ENCODE assay signal across 18 cellular contexts in the genomic region with DNA sequence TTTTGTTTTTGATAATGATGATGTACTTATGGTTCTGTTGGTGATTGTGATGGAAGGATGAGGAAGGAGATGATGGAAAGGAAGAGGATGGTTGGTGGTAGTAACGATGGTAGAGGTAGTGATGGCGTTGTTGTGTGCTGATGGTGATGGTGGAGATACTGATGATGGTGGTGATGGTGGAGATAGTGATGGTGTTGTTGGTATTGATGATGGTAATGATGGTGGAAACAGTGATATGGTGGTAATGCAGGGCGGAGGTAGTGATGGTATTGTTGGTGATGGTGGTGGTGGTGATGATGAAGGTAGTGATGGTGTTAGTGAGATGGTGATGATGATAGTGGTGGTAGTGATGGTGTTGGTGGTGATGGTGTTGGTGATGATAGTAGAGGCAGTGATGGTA. TPM values are rescaled to one million over a fixed set of nuclear protein-coding genes. Genes with fewer than 3 reads are reported as not detected.
DNase-seq lines count a peak whose midpoint lies in the region; ATAC-seq, FAIRE-seq and TF ChIP-seq lines count a peak whose summit lies in the region.
"Had no signal": no experiment of that assay in that cellular context is flagged by ENCODE, and none has a peak within 500 bp of the region (broad histone marks: within the 10 kb centered on the region; RNA-seq: fewer than 3 reads in every experiment).

No MANE protein-coding gene starts in this region.

- no peak overlapping the region for H3K4me2 ChIP-seq in GM12878 (ENCODE audit: control insufficient read depth, insufficient read depth)
- H3K4me2 ChIP-seq: A549 had no signal

- no peaks in the 10 kb centered on the region for H3K9me3 ChIP-seq in HEK293 (ENCODE audit: control insufficient read depth, insufficient read depth, low read depth, low read length)
- H3K9me3 ChIP-seq in GM12878 (replicated peaks; ENCODE audit: control insufficient read depth, insufficient read depth, low read length), result no peaks in the 10 kb centered on the region; the same call in 2 of the 3 replicates
- no peaks in the 10 kb centered on the region for H3K9me3 ChIP-seq in CD8-positive, alpha-beta memory T cell (ENCODE audit: low read length)
- H3K9me3 ChIP-seq: A549 had no signal

- H4K20me1 ChIP-seq in GM12878 (ENCODE audit: control insufficient read depth, insufficient read depth), result no peaks in the 10 kb centered on the region

- TF ChIP-seq RAD21 in GM12878 (IDR thresholded peaks at IDR 0.05; ENCODE audit: insufficient read depth, low read depth, low read length), result no peak

- no peak overlapping the region for H3K4me3 ChIP-seq in HEK293 (ENCODE audit: low read depth, low read length)
- peak overlapping the region; percentile 27; the same call in 1 of the 2 replicates for H3K4me3 ChIP-seq in GM12878
- H3K4me3 ChIP-seq in CD8-positive, alpha-beta memory T cell (ENCODE audit: low read length), result no peak overlapping the region
- H3K4me3 ChIP-seq: A549 had no signal

- no peak for ATAC-seq in GM12878
- ATAC-seq in memory B cell (ENCODE audit: low read depth), result no peak
- no peak for ATAC-seq in GM18861 (IDR thresholded peaks at IDR 0.05; ENCODE audit: unreplicated experiment)
- ATAC-seq in foreskin keratinocyte, result no peak
- ATAC-seq: A549; CD8-positive, alpha-beta T cell had no signal

- POLR2A ChIA-PET in HEK293 (lab: Yijun Ruan, JAX) (no interaction called here), GM12878 (lab: Charles Lee) (no interaction called here)
- POLR2A ChIA-PET in CD8-positive, alpha-beta memory T cell (lab: Charles Lee), result no interaction called here

- H3K27me3 Mint-ChIP-seq in memory B cell, result no peaks in the 10 kb centered on the region
- H3K27me3 Mint-ChIP-seq in CD8-positive, alpha-beta memory T cell, result peaks cover 9 to 21% of the 10 kb centered on the region in 2 donors

- no peaks in the 10 kb centered on the region for H3K27me3 ChIP-seq in GM12878 (replicated peaks in 1 of 2; ENCODE audit: control insufficient read depth in 2 of 2, insufficient read depth in 2 of 2, low read length in 1 of 2)
- no peaks in the 10 kb centered on the region for H3K27me3 ChIP-seq in CD8-positive, alpha-beta memory T cell (ENCODE audit: insufficient read depth, low read length, poor library complexity, severe bottlenecking)
- H3K27me3 ChIP-seq in foreskin keratinocyte, result no peaks in the 10 kb centered on the region

- peaks cover 30% of the 10 kb centered on the region for H3K4me1 Mint-ChIP-seq in memory B cell
- no peaks in the 10 kb centered on the region for H3K4me1 Mint-ChIP-seq in CD8-positive, alpha-beta memory T cell

- H3K27ac ChIP-seq in HEK293 (ENCODE audit: extremely low read depth, low read depth, low read length) (no peak overlapping the region), GM12878 (ENCODE audit: control insufficient read depth, insufficient read depth) (no peak overlapping the region), foreskin keratinocyte (no peak overlapping the region)
- H3K27ac ChIP-seq in CD8-positive, alpha-beta memory T cell (ENCODE audit: low read depth, low read length), result no peak overlapping the region
- H3K27ac ChIP-seq: A549 had no signal

- H3K36me3 ChIP-seq in HEK293 (ENCODE audit: control insufficient read depth in 2 of 2, insufficient read depth in 1 of 2, low read length in 2 of 2) (no peaks in the 10 kb centered on the region), GM12878 (ENCODE audit: control insufficient read depth in 2 of 2, insufficient read depth in 2 of 2, low read length in 1 of 2) (peaks cover 23 to 30% of the 10 kb centered on the region in 2 experiments)
- no peaks in the 10 kb centered on the region for H3K36me3 ChIP-seq in CD8-positive, alpha-beta memory T cell (ENCODE audit: insufficient read depth, low read length)

- H2AFZ ChIP-seq in GM12878 (ENCODE audit: control insufficient read depth, low read depth, low read length), result no peak overlapping the region

- peaks cover 30% of the 10 kb centered on the region for H3K79me2 ChIP-seq in GM12878 (ENCODE audit: control insufficient read depth, insufficient read depth, low read length)

- peak overlapping the region; percentile 56 for H3K27ac Mint-ChIP-seq in memory B cell
- peak overlapping the region in 1 of 8 donors; percentile 6 for H3K27ac Mint-ChIP-seq in CD8-positive, alpha-beta memory T cell
- H3K27ac Mint-ChIP-seq: CD14-positive monocyte; CD8-positive, alpha-beta T cell had no signal

- peaks cover 6% of the 10 kb centered on the region for H3K9me3 Mint-ChIP-seq in memory B cell
- H3K9me3 Mint-ChIP-seq in CD8-positive, alpha-beta memory T cell, result peaks cover 0 to 5% (median 0%) of the 10 kb centered on the region in 5 donors

- no peak for DNase-seq in GM12878 (ENCODE audit: low read depth, low spot score)
- no peak for DNase-seq in memory B cell (ENCODE audit: low spot score in 2 of 2)
- no peak for DNase-seq in NCI-H1930 (lab: John Stamatoyannopoulos, UW)
- DNase-seq in CD8-positive, alpha-beta memory T cell, result no peak
- DNase-seq in foreskin keratinocyte, result no peak
- DNase-seq: Caco-2; CD8-positive, alpha-beta T cell; H7; KG1 had no signal

- intact Hi-C loops in GM12878 (cut with micrococcal nuclease; ENCODE audit: unreplicated experiment), result no loop called here

- in situ Hi-C loops in GM12878 (cut with MboI), result loop anchor here (25.0 kb wide), 1 partner anchor 1992 kb away; no protein-coding TSS in a partner anchor

- no TSS peak for BruUV-seq in GM12878 (replicated peaks; lab: Mats Ljungman, UMichigan)

- SMC1A ChIA-PET in GM12878 (lab: Charles Lee; ENCODE audit: uncharacterized antibody, unreplicated experiment), result interaction anchor here (0.6 kb wide), 1 partner anchor 189 kb away, joined by 3 read pairs; no protein-coding TSS in a partner anchor

- peak overlapping the region; percentile 2 for H3K4me3 Mint-ChIP-seq in memory B cell
- no peak overlapping the region for H3K4me3 Mint-ChIP-seq in CD8-positive, alpha-beta memory T cell
- H3K4me3 Mint-ChIP-seq: CD14-positive monocyte; CD8-positive, alpha-beta T cell had no signal

- no peak overlapping the region for H3K9ac ChIP-seq in GM12878 (ENCODE audit: control insufficient read depth, insufficient read depth, low read length)

- no peak for TF ChIP-seq EP300 in GM12878 (IDR thresholded peaks at IDR 0.05; ENCODE audit: borderline replicate concordance in 1 of 2, control insufficient read depth in 1 of 2, low read depth in 2 of 2, low read length in 2 of 2)

- CTCF ChIA-PET in HEK293 (lab: Yijun Ruan, JAX), result no interaction called here
- CTCF ChIA-PET in GM12878 (lab: Yijun Ruan, JAX), result no interaction called here
- CTCF ChIA-PET in CD8-positive, alpha-beta memory T cell (lab: Charles Lee), result no interaction called here

- TF ChIP-seq CTCF in HEK293 (tag by site-specific recombination; IDR thresholded peaks at IDR 0.05), result no peak
- TF ChIP-seq CTCF in GM12878 (IDR thresholded peaks at IDR 0.05 in 2 of 3, conservative IDR thresholded peaks at IDR 0.05 in 1 of 3; ENCODE audit: control insufficient read depth in 2 of 3, extremely low read depth in 1 of 3, insufficient read depth in 1 of 3, low read depth in 3 of 3, low read length in 3 of 3), result no peak
- TF ChIP-seq CTCF in foreskin keratinocyte (conservative IDR thresholded peaks at IDR 0.05), result no peak

- no peaks in the 10 kb centered on the region for H3K4me1 ChIP-seq in HEK293 (ENCODE audit: control insufficient read depth, insufficient read depth, low read length)
- peaks cover 3% of the 10 kb centered on the region; the same call in 1 of the 2 replicates for H3K4me1 ChIP-seq in GM12878 (ENCODE audit: control insufficient read depth, insufficient read depth, low read length)
- H3K4me1 ChIP-seq in CD8-positive, alpha-beta memory T cell (ENCODE audit: insufficient read depth, low read length), result no peaks in the 10 kb centered on the region
- no peaks in the 10 kb centered on the region for H3K4me1 ChIP-seq in foreskin keratinocyte
- H3K4me1 ChIP-seq: A549, Caco-2 had no signal

- no peak for TF ChIP-seq POLR2A in GM12878 (IDR thresholded peaks at IDR 0.05; ENCODE audit: low read depth, low read length)

- H3K36me3 Mint-ChIP-seq in memory B cell, result peaks cover 50% of the 10 kb centered on the region
- peaks cover 0 to 6% (median 0%) of the 10 kb centered on the region in 3 donors for H3K36me3 Mint-ChIP-seq in CD8-positive, alpha-beta memory T cell
- H3K36me3 Mint-ChIP-seq: CD8-positive, alpha-beta T cell had no signal

- peak; percentile 38 for FAIRE-seq in GM12878 (lab: Jason Lieb, UNC)
- FAIRE-seq: A549, GM19239 had no signal

- 66% methylated on average over 3 of the region's 3 CpGs for WGBS in GM12878 (ENCODE audit: insufficient coverage, insufficient replicate concordance, low lambda C conversion rate, missing lambda C conversion rate)

- RAD21 ChIA-PET in GM12878 (lab: Charles Lee; ENCODE audit: unreplicated experiment), result no interaction called here

RNA-seq across cellular contexts. Expression of a gene that starts 12.7 kb away (rescaled TPM):
- total RNA-seq in GM12878 (2013; cell fraction: nucleolus; rRNA removed), result 178 and 204 TPM in 2 replicates
- total RNA-seq in GM12878 (2014; rRNA removed) (124 and 147 TPM in 2 replicates), GM12878 (2014; rRNA removed; fragmentation: Illumina TruSeq; extraction: Trizol) (109 and 116 TPM in 2 replicates), GM12878 (2021) (99.0 and 105 TPM in 2 replicates), foreskin keratinocyte (not detected in 2 replicates)
- 43.1 TPM for polyA plus RNA-seq in GM12878 (2011; ENCODE audit: low read depth)
- polyA plus RNA-seq in GM12878 (2011; rRNA removed) (92.7 and 131 TPM in 2 replicates), GM12878 (2014; fragmentation: Illumina TruSeq; extraction: Trizol) (95.7 and 106 TPM in 2 replicates), GM12878 (2014; fragmentation: Nextera tagmentation; extraction: Ambion mirVana) (10 to 100 TPM; 12.9 to 14.9 TPM), GM12878 (2014; rRNA removed) (101 and 102 TPM in 2 replicates), GM12878 (2016; fragmentation: Nextera tagmentation; extraction: Ambion mirVana) (10 to 100 TPM; 46.4 to 54.3 TPM), foreskin keratinocyte (not detected in 2 replicates)
- 118 and 151 TPM in 2 replicates for polyA plus RNA-seq in GM12878 (2011; cell fraction: cytosol; rRNA removed)
- polyA plus RNA-seq in GM12878 (2011; cell fraction: nucleus; rRNA removed), result 93.3 and 106 TPM in 2 replicates
- polyA plus RNA-seq in GM12878 (2012), result 48.7 and 56.3 TPM in 2 replicates
- polyA minus RNA-seq in GM12878 (2011; rRNA and poly(A)+ RNA removed), result 215 and 263 TPM in 2 replicates
- 40.0 and 52.2 TPM in 2 replicates for polyA minus RNA-seq in GM12878 (2011; cell fraction: cytosol; rRNA and poly(A)+ RNA removed)
- 30.3 and 34.0 TPM in 2 replicates for polyA minus RNA-seq in GM12878 (2011; cell fraction: nucleus; rRNA and poly(A)+ RNA removed)
- total RNA-seq in CD8-positive, alpha-beta memory T cell, result 1 to 10 TPM in 1 of 2 experiments, under 1 TPM in 1; 0.72 to 1.5 TPM
- not detected for polyA plus RNA-seq in CD8-positive, alpha-beta memory T cell
- total RNA-seq: Caco-2, Daoy, H7, LHCN-M2 had no signal
- polyA plus RNA-seq: A549, AG04450, BJ had no signal

RNA-seq across cellular contexts. Expression of a gene that starts 23.7 kb away (rescaled TPM):
- 10.7 and 13.1 TPM in 2 replicates for total RNA-seq in GM12878 (2013; cell fraction: nucleolus; rRNA removed)
- total RNA-seq in GM12878 (2014; rRNA removed) (366 and 434 TPM in 2 replicates), GM12878 (2014; rRNA removed; fragmentation: Illumina TruSeq; extraction: Trizol) (76.1 and 95.5 TPM in 2 replicates), GM12878 (2021) (220 and 223 TPM in 2 replicates), foreskin keratinocyte (253 and 266 TPM in 2 replicates)
- polyA plus RNA-seq in GM12878 (2011; ENCODE audit: low read depth), result 28.6 TPM
- polyA plus RNA-seq in GM12878 (2011; rRNA removed) (36.6 and 145 TPM in 2 replicates), GM12878 (2014; fragmentation: Illumina TruSeq; extraction: Trizol) (1.2 and 20.2 TPM in 2 replicates), GM12878 (2014; fragmentation: Nextera tagmentation; extraction: Ambion mirVana) (10 to 100 TPM; 14.6 to 72.4 TPM), GM12878 (2014; rRNA removed) (480 and 530 TPM in 2 replicates), GM12878 (2016; fragmentation: Nextera tagmentation; extraction: Ambion mirVana) (100 to 1,000 TPM; 415 to 425 TPM), foreskin keratinocyte (401 and 458 TPM in 2 replicates)
- 315 and 605 TPM in 2 replicates for polyA plus RNA-seq in GM12878 (2011; cell fraction: cytosol; rRNA removed)
- polyA plus RNA-seq in GM12878 (2011; cell fraction: nucleus; rRNA removed), result 183 and 221 TPM in 2 replicates
- polyA plus RNA-seq in GM12878 (2012), result 141 and 142 TPM in 2 replicates
- polyA minus RNA-seq in GM12878 (2011; rRNA and poly(A)+ RNA removed), result 30.6 and 79.5 TPM in 2 replicates
- 49.7 and 52.9 TPM in 2 replicates for polyA minus RNA-seq in GM12878 (2011; cell fraction: cytosol; rRNA and poly(A)+ RNA removed)
- 19.3 and 21.0 TPM in 2 replicates for polyA minus RNA-seq in GM12878 (2011; cell fraction: nucleus; rRNA and poly(A)+ RNA removed)
- total RNA-seq in CD8-positive, alpha-beta memory T cell, result 100 to 1,000 TPM; 123 to 126 TPM
- polyA plus RNA-seq in CD8-positive, alpha-beta memory T cell, result 235 TPM

Comparison
In these comparisons a context has a peak if more than half of its experiments do, and no peak if none do; other contexts are left out.
1. RNA of a gene that starts 12.7 kb away (total RNA-seq): 99.0 to 204 TPM in GM12878; 0.72 to 1.5 TPM in CD8-positive, alpha-beta memory T cell and not detected in foreskin keratinocyte; every median in the first group is over 10 times any median in the second.